6 cellular contexts compared by ENCODE assay signal in the genomic region with DNA sequence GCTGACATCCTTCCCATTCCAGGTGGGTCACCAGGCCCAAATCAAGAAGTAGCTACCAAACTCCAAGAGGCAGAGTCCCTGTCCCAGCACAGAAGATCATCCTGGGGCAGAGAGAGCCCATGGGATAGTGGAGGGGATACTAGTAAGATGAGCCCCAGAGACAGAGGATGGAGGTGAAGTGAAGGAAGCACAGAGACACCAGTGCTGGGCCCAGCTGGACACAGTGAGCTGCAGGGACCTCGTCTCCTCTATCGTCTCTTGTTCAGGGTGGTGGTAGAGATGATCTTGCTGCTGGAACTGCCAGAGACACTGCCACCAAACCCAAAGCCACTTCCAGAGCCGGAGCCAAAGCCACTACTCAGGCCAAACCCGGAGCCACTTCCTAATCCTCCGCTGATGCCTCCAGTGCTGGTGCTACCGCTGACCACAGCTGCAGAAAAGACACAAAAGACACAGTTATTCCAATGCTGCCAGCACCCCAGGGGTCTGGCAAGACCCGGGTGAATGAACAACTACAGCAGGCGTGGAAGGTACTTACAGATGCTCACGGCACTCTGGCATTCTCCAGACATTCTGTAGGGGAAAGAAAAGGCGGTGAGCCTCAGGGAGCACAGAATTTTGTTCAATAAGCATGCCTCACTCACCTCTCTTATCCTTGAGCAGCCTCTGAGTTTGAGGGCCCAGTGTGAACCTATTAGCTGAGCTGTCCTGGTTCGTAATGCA. TPM values are rescaled to one million over a fixed set of nuclear protein-coding genes. Genes with fewer than 3 reads are reported as not detected.
"Had no signal": no experiment of that assay in that cellular context is flagged by ENCODE, and none has a peak within 500 bp of the region (broad histone marks: within the 10 kb centered on the region; RNA-seq: fewer than 3 reads in every experiment).

No MANE protein-coding gene starts in this region.

- H3K4me3 Mint-ChIP-seq: GM23338, H9 had no signal

- H3K4me3 ChIP-seq: GM23338 had no signal

- H3K27ac Mint-ChIP-seq: GM23338 had no signal

- H3K4me2 ChIP-seq: GM23338 had no signal

- H3K9me3 Mint-ChIP-seq: GM23338, H9 had no signal

- DNase-seq: H9, HCEC 1CT, IMR-90 had no signal

- ATAC-seq: GM23338 had no signal

- H2AFZ ChIP-seq: GM23338 had no signal

RNA-seq across cellular contexts. Expression of a gene that starts 6.9 kb away (rescaled TPM):
- total RNA-seq: GM23338, H1, H9, HT-29 had no signal
- polyA plus RNA-seq: GM23338, H1 had no signal

RNA-seq across cellular contexts. Expression of a gene that starts 11.1 kb away (rescaled TPM):
- total RNA-seq: GM23338, H1, H9, HT-29, IMR-90 had no signal
- polyA plus RNA-seq: GM23338, H1, IMR-90 had no signal

RNA-seq across cellular contexts. Expression of a gene that starts 27.1 kb away (rescaled TPM):
- total RNA-seq: H1, H9, HT-29 had no signal
- polyA plus RNA-seq: GM23338, H1 had no signal

RNA-seq across cellular contexts. Expression of a gene that starts 29.8 kb away (rescaled TPM):
- total RNA-seq: GM23338, H1, H9, HT-29, IMR-90 had no signal
- polyA plus RNA-seq: GM23338, H1, IMR-90 had no signal

RNA-seq across cellular contexts. Expression of a gene that starts 41.8 kb away (rescaled TPM):
- total RNA-seq: GM23338, H1, H9, HT-29, IMR-90 had no signal
- polyA plus RNA-seq: GM23338, H1, IMR-90 had no signal
